ENCODE assay signal across 33 cellular contexts in the genomic region with DNA sequence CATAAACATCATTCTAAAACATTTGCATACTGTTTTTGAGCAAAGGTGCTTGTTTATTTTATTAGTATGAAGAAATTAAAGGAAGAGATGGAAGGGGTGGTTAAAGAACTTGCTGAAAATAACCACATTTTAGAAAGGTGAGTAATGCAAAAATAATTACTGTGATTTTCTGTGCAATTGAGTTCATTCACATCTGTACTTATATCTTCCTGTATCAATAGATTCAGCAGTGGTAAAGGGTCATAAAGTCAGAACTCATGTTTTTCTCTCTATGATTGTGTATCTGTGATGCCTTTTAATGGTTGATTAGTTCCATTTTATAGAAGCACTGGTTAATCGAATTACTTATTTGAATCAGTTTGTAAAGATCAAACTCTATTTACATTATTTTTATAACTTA.
"Had no signal": no experiment of that assay in that cellular context is flagged by ENCODE, and none has a peak within 500 bp of the region (broad histone marks: within the 10 kb centered on the region; RNA-seq: fewer than 3 reads in every experiment).

No MANE protein-coding gene starts in this region.

- H3K27me3 Mint-ChIP-seq: activated B cell treated with CpG ODN at 0.5 μM for 24 hours; activated CD4-positive, alpha-beta T cell treated with anti-CD3 and anti-CD28 coated beads, Interleukin-2, amount 10 ng/mL, durations not matched to agents 7 days and 5 days; activated naive CD8-positive, alpha-beta T cell; central memory CD8-positive, alpha-beta T cell; dendritic cell treated with granulocyte-macrophage colony-stimulating factor and Interleukin-4, amounts not matched to agents 40 ng/mL and 50 ng/mL, for 4 days; T-helper 17 cell had no signal

- FAIRE-seq: astrocyte, bronchial epithelial cell had no signal

- H3K27ac Mint-ChIP-seq: activated B cell treated with CpG ODN at 0.5 μM for 24 hours; activated CD4-positive, alpha-beta T cell treated with anti-CD3 and anti-CD28 coated beads, Interleukin-2, amount 10 ng/mL, durations not matched to agents 7 days and 5 days; activated naive CD8-positive, alpha-beta T cell; dendritic cell treated with granulocyte-macrophage colony-stimulating factor and Interleukin-4, amounts not matched to agents 40 ng/mL and 50 ng/mL, for 4 days; endodermal cell; T-helper 17 cell; T-helper 2 cell treated with Interferon-gamma antibody and Interleukin-4, amounts not matched to agents 5 μg/mL and 100 μg/mL, for 36 hours had no signal

- DNase-seq: activated B cell treated with CpG ODN at 0.5 μM for 24 hours; activated CD4-positive, alpha-beta T cell treated with anti-CD3 and anti-CD28 coated beads for 1 hour; activated CD4-positive, alpha-beta T cell treated with anti-CD3 and anti-CD28 coated beads, Interleukin-2, amount 10 ng/mL, durations not matched to agents 7 days and 5 days; activated CD4-positive, alpha-beta T cell treated with anti-CD3 and anti-CD28 coated beads, Interleukin-2, amount 50 U/mL, for 4 hours; activated CD8-positive, alpha-beta memory T cell treated with anti-CD3 and anti-CD28 coated beads, Interleukin-2, amount 50 U/mL, for 48 hours; activated effector memory CD4-positive, alpha-beta T cell treated with Interleukin-2 at 50 U/mL for 16 hours; activated gamma-delta T cell treated with Interleukin-2 at 50 U/mL for 16 hours; activated naive CD4-positive, alpha-beta T cell treated with anti-CD3 and anti-CD28 coated beads, Interleukin-2, amount 50 U/mL, for 16 hours; activated naive CD4-positive, alpha-beta T cell treated with Interleukin-2 at 50 U/mL for 16 hours; activated T-cell treated with anti-CD3 and anti-CD28 coated beads for 4 hours; amniotic stem cell; anterior cingulate cortex; brain microvascular endothelial cell; dorsolateral prefrontal cortex; effector memory CD4-positive, alpha-beta T cell; endodermal cell; foreskin fibroblast; gastrocnemius medialis; glutamatergic neuron; heart left ventricle; hypothalamus; T-helper 1 cell; T-helper 17 cell; T1000; WERI-Rb-1 had no signal

- H3K4me3 Mint-ChIP-seq: activated B cell treated with CpG ODN at 0.5 μM for 24 hours; activated CD4-positive, alpha-beta T cell treated with anti-CD3 and anti-CD28 coated beads, Interleukin-2, amount 10 ng/mL, durations not matched to agents 7 days and 5 days; activated naive CD8-positive, alpha-beta T cell; central memory CD8-positive, alpha-beta T cell; dendritic cell treated with granulocyte-macrophage colony-stimulating factor and Interleukin-4, amounts not matched to agents 40 ng/mL and 50 ng/mL, for 4 days; endodermal cell; T-helper 17 cell; T-helper 2 cell treated with Interferon-gamma antibody and Interleukin-4, amounts not matched to agents 5 μg/mL and 100 μg/mL, for 36 hours had no signal

- H3K27ac ChIP-seq: brain microvascular endothelial cell, coronary artery, dorsolateral prefrontal cortex, gastrocnemius medialis, heart left ventricle, WERI-Rb-1 had no signal

- H3K27me3 ChIP-seq: brain microvascular endothelial cell, dorsolateral prefrontal cortex, gastrocnemius medialis, heart left ventricle had no signal

- ATAC-seq: esophagus mucosa, gastrocnemius medialis, heart left ventricle, T-helper 17 cell had no signal

- H3K9me3 Mint-ChIP-seq: activated B cell treated with CpG ODN at 0.5 μM for 24 hours; activated CD4-positive, alpha-beta T cell treated with anti-CD3 and anti-CD28 coated beads, Interleukin-2, amount 10 ng/mL, durations not matched to agents 7 days and 5 days; central memory CD8-positive, alpha-beta T cell; dendritic cell treated with granulocyte-macrophage colony-stimulating factor and Interleukin-4, amounts not matched to agents 40 ng/mL and 50 ng/mL, for 4 days; endodermal cell; T-helper 2 cell treated with Interferon-gamma antibody and Interleukin-4, amounts not matched to agents 5 μg/mL and 100 μg/mL, for 36 hours had no signal

- H3K4me1 ChIP-seq: gastrocnemius medialis had no signal

- H3K4me1 Mint-ChIP-seq: activated B cell treated with CpG ODN at 0.5 μM for 24 hours, endodermal cell had no signal
